Comparison of ENCODE assay signal across 1 cellular context in the genomic region with DNA sequence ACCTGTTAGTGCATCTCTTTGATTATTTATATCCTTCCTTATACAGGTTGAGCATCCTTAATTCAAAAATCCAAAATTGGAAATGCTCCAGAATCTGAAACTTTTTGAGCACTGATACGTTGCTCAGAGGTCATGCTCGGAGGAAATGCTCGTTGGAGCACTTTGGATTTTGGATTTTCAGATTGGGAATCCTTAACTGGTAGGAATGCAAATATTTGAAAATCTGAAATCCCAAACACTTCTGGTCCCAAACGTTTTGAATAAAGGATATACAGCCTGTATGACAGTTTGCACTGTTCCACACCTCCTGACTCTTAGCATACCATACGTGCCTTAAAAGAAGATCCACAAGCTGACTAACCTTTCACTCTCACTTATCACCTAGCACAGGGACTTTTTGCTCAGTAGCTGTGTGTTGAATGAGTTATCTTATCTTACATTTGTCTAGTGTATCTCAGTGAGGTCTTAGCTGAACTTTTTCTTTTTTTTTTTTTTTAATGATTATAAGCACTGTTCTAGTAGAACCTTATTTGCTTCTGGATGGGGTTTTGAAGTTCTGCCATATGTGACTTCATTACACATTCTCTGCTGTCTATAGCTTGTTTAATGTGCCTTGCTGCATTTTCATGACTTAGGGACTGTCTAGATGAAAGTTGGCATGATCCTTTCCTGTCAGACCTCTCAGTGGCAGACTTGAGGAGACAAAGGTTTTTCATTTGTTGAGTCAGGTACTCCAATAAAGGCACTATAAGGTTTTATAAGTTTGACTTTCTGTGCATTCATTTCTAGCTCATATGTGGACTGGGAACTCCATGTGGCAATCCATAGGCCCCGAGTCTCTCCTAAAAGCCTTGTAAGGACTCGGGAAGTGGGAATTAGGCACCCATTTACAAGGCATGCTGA.
TF ChIP-seq lines count a peak whose summit lies in the region.

No MANE protein-coding gene starts in this region.

TF ChIP-seq in K562, 482 proteins besides CTCF, POLR2A, EP300 and RAD21 (continues in another document):
- TF ChIP-seq ILK (tag; IDR thresholded peaks at IDR 0.05; ENCODE audit: borderline replicate concordance, low read depth) (no peak), TAL1 (IDR thresholded peaks at IDR 0.05) (peak; percentile 67), MCM5 (IDR thresholded peaks at IDR 0.05; ENCODE audit: low read depth) (no peak), ZNF431 (CRISPR knock-in tag; IDR thresholded peaks at IDR 0.05) (no peak), TRIM28 (IDR thresholded peaks at IDR 0.05) (no peak), ZNF830 (CRISPR knock-in tag; IDR thresholded peaks at IDR 0.05) (no peak), SMARCA4 (IDR thresholded peaks at IDR 0.05) (peak; percentile 78; the same call in 1 of the 2 replicates), TBL1XR1 (IDR thresholded peaks at IDR 0.05; ENCODE audit: low read length in 2 of 2) (no peak), ZNF274 (IDR thresholded peaks at IDR 0.05; ENCODE audit: borderline replicate concordance, low read depth, low read length) (no peak), PRMT5 (CRISPR knock-in tag; IDR thresholded peaks at IDR 0.05) (no peak), ZNF311 (CRISPR knock-in tag; IDR thresholded peaks at IDR 0.05) (no peak), FOXA3 (CRISPR knock-in tag; conservative IDR thresholded peaks at IDR 0.05 in 1 of 2, IDR thresholded peaks at IDR 0.05 in 1 of 2) (no peak), RCOR1 (IDR thresholded peaks at IDR 0.05; ENCODE audit: borderline replicate concordance in 1 of 2, low read depth in 2 of 2, low read length in 2 of 2) (peak in 1 of 2 experiments; percentile 55; a peak in 1 of 4 replicates), ZNF41 (CRISPR knock-in tag; conservative IDR thresholded peaks at IDR 0.05) (no peak), MEF2D (tag; conservative IDR thresholded peaks at IDR 0.05; ENCODE audit: low read depth) (no peak), NCOA6 (IDR thresholded peaks at IDR 0.05) (no peak), RFX7 (CRISPR knock-in tag; IDR thresholded peaks at IDR 0.05) (no peak), MGA (IDR thresholded peaks at IDR 0.05) (no peak), ZNF253 (CRISPR knock-in tag; conservative IDR thresholded peaks at IDR 0.05) (no peak), MIER1 (IDR thresholded peaks at IDR 0.05; ENCODE audit: low read depth) (no peak), MITF (IDR thresholded peaks at IDR 0.05) (no peak), HOMEZ (CRISPR knock-in tag; IDR thresholded peaks at IDR 0.05) (no peak), TAF15 (IDR thresholded peaks at IDR 0.05; ENCODE audit: low read depth, low read length) (no peak), TGIF2 (CRISPR knock-in tag; IDR thresholded peaks at IDR 0.05) (no peak), HSF4 (CRISPR knock-in tag; IDR thresholded peaks at IDR 0.05; ENCODE audit: borderline replicate concordance) (no peak), FOXK1 (CRISPR knock-in tag; IDR thresholded peaks at IDR 0.05; ENCODE audit: borderline replicate concordance) (no peak), JUND (IDR thresholded peaks at IDR 0.05; ENCODE audit: borderline replicate concordance, low read depth, low read length) (peak; percentile 45; the same call in 1 of the 2 replicates), JUND (tag; IDR thresholded peaks at IDR 0.05; ENCODE audit: borderline replicate concordance, low read depth, low read length) (no peak; the same call in 2 of the 3 replicates), ELF4 (CRISPR knock-in tag; IDR thresholded peaks at IDR 0.05) (no peak), MYBL2 (IDR thresholded peaks at IDR 0.05; ENCODE audit: low read depth) (no peak), MYBL2 (CRISPR knock-in tag; IDR thresholded peaks at IDR 0.05; ENCODE audit: borderline replicate concordance) (no peak), ZNF695 (CRISPR knock-in tag; IDR thresholded peaks at IDR 0.05) (no peak), ZNF778 (CRISPR knock-in tag; IDR thresholded peaks at IDR 0.05) (no peak), TEAD4 (IDR thresholded peaks at IDR 0.05; ENCODE audit: low read length) (peak; percentile 32; the same call in 1 of the 2 replicates), TEAD4 (CRISPR knock-in tag; IDR thresholded peaks at IDR 0.05; ENCODE audit: borderline replicate concordance) (no peak), KDM1A (IDR thresholded peaks at IDR 0.05) (peak; percentile 54; a peak in 2 of 4 replicates)
- TF ChIP-seq, protein P1, sequence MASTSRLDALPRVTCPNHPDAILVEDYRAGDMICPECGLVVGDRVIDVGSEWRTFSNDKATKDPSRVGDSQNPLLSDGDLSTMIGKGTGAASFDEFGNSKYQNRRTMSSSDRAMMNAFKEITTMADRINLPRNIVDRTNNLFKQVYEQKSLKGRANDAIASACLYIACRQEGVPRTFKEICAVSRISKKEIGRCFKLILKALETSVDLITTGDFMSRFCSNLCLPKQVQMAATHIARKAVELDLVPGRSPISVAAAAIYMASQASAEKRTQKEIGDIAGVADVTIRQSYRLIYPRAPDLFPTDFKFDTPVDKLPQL (IDR thresholded peaks at IDR 0.05; ENCODE audit: extremely low read depth, insufficient read length), result no peak
- TF ChIP-seq, protein P2, sequence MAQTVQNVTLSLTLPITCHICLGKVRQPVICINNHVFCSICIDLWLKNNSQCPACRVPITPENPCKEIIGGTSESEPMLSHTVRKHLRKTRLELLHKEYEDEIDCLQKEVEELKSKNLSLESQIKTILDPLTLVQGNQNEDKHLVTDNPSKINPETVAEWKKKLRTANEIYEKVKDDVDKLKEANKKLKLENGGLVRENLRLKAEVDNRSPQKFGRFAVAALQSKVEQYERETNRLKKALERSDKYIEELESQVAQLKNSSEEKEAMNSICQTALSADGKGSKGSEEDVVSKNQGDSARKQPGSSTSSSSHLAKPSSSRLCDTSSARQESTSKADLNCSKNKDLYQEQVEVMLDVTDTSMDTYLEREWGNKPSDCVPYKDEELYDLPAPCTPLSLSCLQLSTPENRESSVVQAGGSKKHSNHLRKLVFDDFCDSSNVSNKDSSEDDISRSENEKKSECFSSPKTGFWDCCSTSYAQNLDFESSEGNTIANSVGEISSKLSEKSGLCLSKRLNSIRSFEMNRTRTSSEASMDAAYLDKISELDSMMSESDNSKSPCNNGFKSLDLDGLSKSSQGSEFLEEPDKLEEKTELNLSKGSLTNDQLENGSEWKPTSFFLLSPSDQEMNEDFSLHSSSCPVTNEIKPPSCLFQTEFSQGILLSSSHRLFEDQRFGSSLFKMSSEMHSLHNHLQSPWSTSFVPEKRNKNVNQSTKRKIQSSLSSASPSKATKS (CRISPR knock-in tag; IDR thresholded peaks at IDR 0.05), result no peak
- TF ChIP-seq, protein P3, sequence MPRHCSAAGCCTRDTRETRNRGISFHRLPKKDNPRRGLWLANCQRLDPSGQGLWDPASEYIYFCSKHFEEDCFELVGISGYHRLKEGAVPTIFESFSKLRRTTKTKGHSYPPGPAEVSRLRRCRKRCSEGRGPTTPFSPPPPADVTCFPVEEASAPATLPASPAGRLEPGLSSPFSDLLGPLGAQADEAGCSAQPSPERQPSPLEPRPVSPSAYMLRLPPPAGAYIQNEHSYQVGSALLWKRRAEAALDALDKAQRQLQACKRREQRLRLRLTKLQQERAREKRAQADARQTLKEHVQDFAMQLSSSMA (CRISPR knock-in tag; IDR thresholded peaks at IDR 0.05), result no peak
- TF ChIP-seq, protein P4, sequence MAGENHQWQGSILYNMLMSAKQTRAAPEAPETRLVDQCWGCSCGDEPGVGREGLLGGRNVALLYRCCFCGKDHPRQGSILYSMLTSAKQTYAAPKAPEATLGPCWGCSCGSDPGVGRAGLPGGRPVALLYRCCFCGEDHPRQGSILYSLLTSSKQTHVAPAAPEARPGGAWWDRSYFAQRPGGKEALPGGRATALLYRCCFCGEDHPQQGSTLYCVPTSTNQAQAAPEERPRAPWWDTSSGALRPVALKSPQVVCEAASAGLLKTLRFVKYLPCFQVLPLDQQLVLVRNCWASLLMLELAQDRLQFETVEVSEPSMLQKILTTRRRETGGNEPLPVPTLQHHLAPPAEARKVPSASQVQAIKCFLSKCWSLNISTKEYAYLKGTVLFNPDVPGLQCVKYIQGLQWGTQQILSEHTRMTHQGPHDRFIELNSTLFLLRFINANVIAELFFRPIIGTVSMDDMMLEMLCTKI (IDR thresholded peaks at IDR 0.05; ENCODE audit: partially characterized antibody), result no peak
